Comparison of ENCODE assay signal across 7 cellular contexts in genomic region chr22:40183603-40184002, GRCh38. TPM values are rescaled to one million over a fixed set of nuclear protein-coding genes. Genes with fewer than 3 reads are reported as not detected.
DNase-seq lines count a peak whose midpoint lies in the region; ATAC-seq and TF ChIP-seq lines count a peak whose summit lies in the region.
"Not testable (repeated sequence)": the region's sequence is repeated elsewhere in the genome, so short reads cannot be mapped to it uniquely, and the experiment has no call there.

No MANE protein-coding gene starts in this region.

- H3K4me3 Mint-ChIP-seq in GM23338 (peak overlapping the region; percentile 25; the same call in 1 of the 3 replicates), immature natural killer cell (peak overlapping the region in 1 of 5 donors; percentile 19)
- peak overlapping the region; percentile 47 for H3K4me3 Mint-ChIP-seq in T-helper 2 cell treated with Interferon-gamma antibody and Interleukin-4, amounts not matched to agents 5 μg/mL and 100 μg/mL, for 36 hours
- peak overlapping the region; percentile 77 for H3K4me3 Mint-ChIP-seq in activated naive CD8-positive, alpha-beta T cell
- H3K4me3 Mint-ChIP-seq in endodermal cell; stimulated activated effector memory CD8-positive, alpha-beta T cell treated with anti-CD3 and anti-CD28 coated beads, Interleukin-12 subunit alpha, Interleukin-12 subunit beta, amount 100 ng/mL, for 72 hours: not testable (repeated sequence)
- peak overlapping the region; percentile 51 for H3K4me3 Mint-ChIP-seq in natural killer cell treated with Interleukin-12 subunit alpha and Interleukin-12 subunit beta and Interleukin-15 and Interleukin-18, amount 100 ng/mL, for 72 hours

- peaks cover 55% of the 10 kb centered on the region for H3K4me1 ChIP-seq in GM23338 (ENCODE audit: insufficient read depth)
- H3K4me1 ChIP-seq in endodermal cell (ENCODE audit: control insufficient read depth, insufficient read depth, low read length) = peaks cover 27% of the 10 kb centered on the region

- not testable (repeated sequence) for H3K9me3 Mint-ChIP-seq in GM23338; T-helper 2 cell treated with Interferon-gamma antibody and Interleukin-4, amounts not matched to agents 5 μg/mL and 100 μg/mL, for 36 hours; activated naive CD8-positive, alpha-beta T cell (ENCODE audit: low read depth); endodermal cell; immature natural killer cell; natural killer cell treated with Interleukin-12 subunit alpha and Interleukin-12 subunit beta and Interleukin-15 and Interleukin-18, amount 100 ng/mL, for 72 hours; stimulated activated effector memory CD8-positive, alpha-beta T cell treated with anti-CD3 and anti-CD28 coated beads, Interleukin-12 subunit alpha, Interleukin-12 subunit beta, amount 100 ng/mL, for 72 hours

- not testable (repeated sequence) for H3K9me3 ChIP-seq in endodermal cell (ENCODE audit: control insufficient read depth, low read length)

- peaks cover 100% of the 10 kb centered on the region for H3K79me2 ChIP-seq in GM23338 (replicated peaks; ENCODE audit: insufficient read depth)

- not testable (repeated sequence) for H3F3A ChIP-seq in GM23338 (replicated peaks; ENCODE audit: low read depth)

- not testable (repeated sequence) for H3K27me3 Mint-ChIP-seq in GM23338 (ENCODE audit: insufficient read depth, low read depth, poor library complexity); T-helper 2 cell treated with Interferon-gamma antibody and Interleukin-4, amounts not matched to agents 5 μg/mL and 100 μg/mL, for 36 hours (ENCODE audit: low read depth); activated naive CD8-positive, alpha-beta T cell; endodermal cell (ENCODE audit: insufficient read depth); immature natural killer cell (ENCODE audit: low read depth in 3 of 3); natural killer cell treated with Interleukin-12 subunit alpha and Interleukin-12 subunit beta and Interleukin-15 and Interleukin-18, amount 100 ng/mL, for 72 hours

- not testable (repeated sequence) for H2AFZ ChIP-seq in GM23338

- H3K4me3 ChIP-seq in GM23338; endodermal cell (ENCODE audit: low read length): not testable (repeated sequence)

- not testable (repeated sequence) for DNase-seq in GM23338 (ENCODE audit: low spot score); T-helper 2 cell treated with Interferon-gamma antibody and Interleukin-4, amounts not matched to agents 5 μg/mL and 100 μg/mL, for 36 hours (ENCODE audit: low spot score); endodermal cell; immature natural killer cell; natural killer cell treated with Interleukin-12 subunit alpha and Interleukin-12 subunit beta and Interleukin-15 and Interleukin-18, amount 100 ng/mL, for 72 hours (ENCODE audit: low spot score); stimulated activated effector memory CD8-positive, alpha-beta T cell treated with anti-CD3 and anti-CD28 coated beads, Interleukin-12 subunit alpha, Interleukin-12 subunit beta, amount 100 ng/mL, for 72 hours (ENCODE audit: low spot score in 2 of 2)

- TF ChIP-seq CTCF in GM23338 (conservative IDR thresholded peaks at IDR 0.05; ENCODE audit: low read depth in 2 of 2); endodermal cell (conservative IDR thresholded peaks at IDR 0.05): not testable (repeated sequence)

- H4K20me1 ChIP-seq in GM23338 (replicated peaks; ENCODE audit: insufficient read depth) = peaks cover 15% of the 10 kb centered on the region; the same call in 1 of the 2 replicates

- not testable (repeated sequence) for H3K36me3 ChIP-seq in GM23338 (ENCODE audit: insufficient read depth); endodermal cell (ENCODE audit: control insufficient read depth, insufficient read depth, low read length)

- peaks cover 12% of the 10 kb centered on the region for H3K36me3 Mint-ChIP-seq in GM23338 (ENCODE audit: low read depth)
- peaks cover 19% of the 10 kb centered on the region for H3K36me3 Mint-ChIP-seq in T-helper 2 cell treated with Interferon-gamma antibody and Interleukin-4, amounts not matched to agents 5 μg/mL and 100 μg/mL, for 36 hours (ENCODE audit: low read depth)
- not testable (repeated sequence) for H3K36me3 Mint-ChIP-seq in activated naive CD8-positive, alpha-beta T cell; endodermal cell (ENCODE audit: low read depth); immature natural killer cell; natural killer cell treated with Interleukin-12 subunit alpha and Interleukin-12 subunit beta and Interleukin-15 and Interleukin-18, amount 100 ng/mL, for 72 hours; stimulated activated effector memory CD8-positive, alpha-beta T cell treated with anti-CD3 and anti-CD28 coated beads, Interleukin-12 subunit alpha, Interleukin-12 subunit beta, amount 100 ng/mL, for 72 hours

- not testable (repeated sequence) for H3K9ac ChIP-seq in endodermal cell (ENCODE audit: extremely low read depth, low read length, poor library complexity, severe bottlenecking)

- H3K4me1 Mint-ChIP-seq in GM23338 = peaks cover 64% of the 10 kb centered on the region
- H3K4me1 Mint-ChIP-seq in T-helper 2 cell treated with Interferon-gamma antibody and Interleukin-4, amounts not matched to agents 5 μg/mL and 100 μg/mL, for 36 hours (ENCODE audit: low read depth) = peaks cover 47% of the 10 kb centered on the region
- peaks cover 77% of the 10 kb centered on the region for H3K4me1 Mint-ChIP-seq in activated naive CD8-positive, alpha-beta T cell (ENCODE audit: low read depth)
- H3K4me1 Mint-ChIP-seq in endodermal cell = peaks cover 67% of the 10 kb centered on the region
- H3K4me1 Mint-ChIP-seq in immature natural killer cell = peaks cover 72 to 87% of the 10 kb centered on the region in 2 donors
- H3K4me1 Mint-ChIP-seq in natural killer cell treated with Interleukin-12 subunit alpha and Interleukin-12 subunit beta and Interleukin-15 and Interleukin-18, amount 100 ng/mL, for 72 hours (ENCODE audit: low read depth in 2 of 2) = peaks cover 49 to 56% of the 10 kb centered on the region in 2 donors
- H3K4me1 Mint-ChIP-seq in stimulated activated effector memory CD8-positive, alpha-beta T cell treated with anti-CD3 and anti-CD28 coated beads, Interleukin-12 subunit alpha, Interleukin-12 subunit beta, amount 100 ng/mL, for 72 hours = peaks cover 57% of the 10 kb centered on the region

- H3K27ac Mint-ChIP-seq in GM23338 (peak overlapping the region; percentile 75; the same call in 1 of the 2 replicates), endodermal cell (peak overlapping the region; percentile 89), immature natural killer cell (peak overlapping the region in 5 of 6 donors; percentile 26 to 76 (median 44))
- H3K27ac Mint-ChIP-seq in T-helper 2 cell treated with Interferon-gamma antibody and Interleukin-4, amounts not matched to agents 5 μg/mL and 100 μg/mL, for 36 hours = not testable (repeated sequence)
- H3K27ac Mint-ChIP-seq in activated naive CD8-positive, alpha-beta T cell = peak overlapping the region; percentile 94
- peak overlapping the region; percentile 22 to 56 for H3K27ac Mint-ChIP-seq in natural killer cell treated with Interleukin-12 subunit alpha and Interleukin-12 subunit beta and Interleukin-15 and Interleukin-18, amount 100 ng/mL, for 72 hours
- peak overlapping the region; percentile 70 for H3K27ac Mint-ChIP-seq in stimulated activated effector memory CD8-positive, alpha-beta T cell treated with anti-CD3 and anti-CD28 coated beads, Interleukin-12 subunit alpha, Interleukin-12 subunit beta, amount 100 ng/mL, for 72 hours

- 93 to 97% methylated on average over 11 to 13 of the region's 13 CpGs for WGBS in endodermal cell (ENCODE audit: insufficient coverage in 1 of 2, insufficient read length in 1 of 2), 2 experiments

- peak overlapping the region; percentile 54; the same call in 1 of the 2 replicates for H3K4me2 ChIP-seq in GM23338

- not testable (repeated sequence) for ATAC-seq in GM23338; natural killer cell treated with Interleukin-12 subunit alpha and Interleukin-12 subunit beta and Interleukin-15 and Interleukin-18, amount 100 ng/mL, for 72 hours; stimulated activated effector memory CD8-positive, alpha-beta T cell treated with anti-CD3 and anti-CD28 coated beads, Interleukin-12 subunit alpha, Interleukin-12 subunit beta, amount 100 ng/mL, for 72 hours

- not testable (repeated sequence) for H3K9me2 ChIP-seq in GM23338 (ENCODE audit: insufficient read depth)

- not testable (repeated sequence) for H3K27me3 ChIP-seq in GM23338 (ENCODE audit: insufficient read depth); endodermal cell (ENCODE audit: control insufficient read depth, insufficient read depth, low read length, poor library complexity, severe bottlenecking)

- not testable (repeated sequence) for H3K27ac ChIP-seq in GM23338 (ENCODE audit: low read depth)
- H3K27ac ChIP-seq in endodermal cell (ENCODE audit: low read depth, low read length) = peak overlapping the region; percentile 52

RNA-seq across cellular contexts. Expression of gene TNRC6B, which starts 5.9 kb away (rescaled TPM):
- total RNA-seq in GM23338 (2014; rRNA removed; shearing (Covaris generic)) = 41.4 and 46.9 TPM in 2 replicates
- polyA plus RNA-seq in GM23338 (2016; fragmentation: Nextera tagmentation; extraction: Ambion mirVana) = 87.8 and 91.3 TPM in 2 replicates
- total RNA-seq in endodermal cell = 10 to 100 TPM; 57.5 to 62.5 TPM
- polyA plus RNA-seq in endodermal cell (2013, experiment 1 of 2) = 13.7 TPM
- 14.7 TPM for polyA plus RNA-seq in endodermal cell (2013, experiment 2 of 2)
- polyA plus RNA-seq in immature natural killer cell = 10 to 100 TPM; 12.9 to 90.1 (median 29.7) TPM
- total RNA-seq in natural killer cell treated with Interleukin-12 subunit alpha and Interleukin-12 subunit beta and Interleukin-15 and Interleukin-18, amount 100 ng/mL, for 72 hours = 10 to 100 TPM; 43.6 to 52.7 TPM
